In the genomic region with DNA sequence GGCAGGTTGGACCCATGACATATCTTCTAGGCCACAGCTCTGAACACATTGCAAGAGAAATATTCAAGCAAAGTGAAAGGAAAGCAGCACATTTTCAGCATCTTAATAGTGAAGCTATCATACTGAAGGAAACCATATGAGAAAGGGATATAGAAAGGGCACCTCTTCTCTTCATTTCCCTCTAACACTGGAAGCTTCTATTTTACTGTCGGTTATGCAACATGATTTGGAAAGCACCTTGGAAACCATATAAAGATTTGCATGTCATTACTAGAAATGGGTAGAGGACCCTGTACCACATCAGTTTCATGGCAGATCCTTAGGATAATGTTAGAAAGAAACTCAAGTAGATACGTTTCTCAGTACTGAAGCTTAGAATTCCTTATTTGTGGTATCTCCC, we compare ENCODE assay signal across 1 cellular context.
TF ChIP-seq lines count a peak whose summit lies in the region.

No MANE protein-coding gene starts in this region.

TF ChIP-seq in GM12878, 131 proteins besides CTCF, POLR2A, EP300 and RAD21 (continued from another document):
- no peak for TF ChIP-seq SKIL (IDR thresholded peaks at IDR 0.05; ENCODE audit: low read depth, poor library complexity, severe bottlenecking)
